In genomic region chr20:64069209-64069613, GRCh38 we compare ENCODE assay signal across 2 cellular contexts.
TF ChIP-seq lines count a peak whose summit lies in the region.

No MANE protein-coding gene starts in this region.

TF ChIP-seq in HepG2, 621 proteins besides CTCF, POLR2A, EP300 and RAD21 (continues in another document):
- TF ChIP-seq CERS6 (CRISPR knock-in tag; IDR thresholded peaks at IDR 0.05) (peak; percentile 67; the same call in 1 of the 2 replicates), THAP8 (CRISPR knock-in tag; IDR thresholded peaks at IDR 0.05; ENCODE audit: borderline replicate concordance) (no peak), GRHL1 (CRISPR knock-in tag; conservative IDR thresholded peaks at IDR 0.05) (no peak), ZNF101 (CRISPR knock-in tag; IDR thresholded peaks at IDR 0.05; ENCODE audit: borderline replicate concordance, low read depth) (no peak), MLLT10 (CRISPR knock-in tag; IDR thresholded peaks at IDR 0.05) (no peak), ZNF232 (CRISPR knock-in tag; IDR thresholded peaks at IDR 0.05; ENCODE audit: borderline replicate concordance) (no peak), REPIN1 (CRISPR knock-in tag; IDR thresholded peaks at IDR 0.05; ENCODE audit: borderline replicate concordance, low read depth) (no peak), CENPBD1 (CRISPR knock-in tag; IDR thresholded peaks at IDR 0.05; ENCODE audit: borderline replicate concordance, low read depth) (no peak), ZNF280D (CRISPR knock-in tag; IDR thresholded peaks at IDR 0.05) (no peak), HOXA3 (CRISPR knock-in tag; IDR thresholded peaks at IDR 0.05) (no peak), ETV6 (CRISPR knock-in tag; conservative IDR thresholded peaks at IDR 0.05) (no peak), TEAD2 (CRISPR knock-in tag; IDR thresholded peaks at IDR 0.05) (no peak), MXI1 (IDR thresholded peaks at IDR 0.05; ENCODE audit: borderline replicate concordance, low read depth, low read length) (no peak), GABPB1 (CRISPR knock-in tag; IDR thresholded peaks at IDR 0.05) (peak; percentile 30; the same call in 1 of the 2 replicates), ZSCAN29 (CRISPR knock-in tag; conservative IDR thresholded peaks at IDR 0.05) (no peak), MTF2 (CRISPR knock-in tag; IDR thresholded peaks at IDR 0.05; ENCODE audit: borderline replicate concordance) (no peak), NFIB (CRISPR knock-in tag; IDR thresholded peaks at IDR 0.05; ENCODE audit: borderline replicate concordance) (no peak), ZNF773 (CRISPR knock-in tag; IDR thresholded peaks at IDR 0.05; ENCODE audit: borderline replicate concordance) (no peak), NFKB2 (CRISPR knock-in tag; IDR thresholded peaks at IDR 0.05; ENCODE audit: borderline replicate concordance) (no peak), JUND (CRISPR knock-in tag; IDR thresholded peaks at IDR 0.05) (no peak), KAT7 (CRISPR knock-in tag; IDR thresholded peaks at IDR 0.05; ENCODE audit: borderline replicate concordance) (no peak), CBX5 (CRISPR knock-in tag; IDR thresholded peaks at IDR 0.05; ENCODE audit: borderline replicate concordance) (no peak), ZNF383 (CRISPR knock-in tag; IDR thresholded peaks at IDR 0.05; ENCODE audit: borderline replicate concordance) (no peak), ZNF678 (CRISPR knock-in tag; IDR thresholded peaks at IDR 0.05) (no peak), DNMT3B (CRISPR knock-in tag; conservative IDR thresholded peaks at IDR 0.05) (no peak), MTERF4 (CRISPR knock-in tag; IDR thresholded peaks at IDR 0.05) (no peak), KAT2B (IDR thresholded peaks at IDR 0.05; ENCODE audit: borderline replicate concordance, low read depth, low read length) (no peak)

TF ChIP-seq in HEK293, 187 proteins besides CTCF, POLR2A, EP300 and RAD21:
- TF ChIP-seq ZNF561 (tag by site-specific recombination; IDR thresholded peaks at IDR 0.05; ENCODE audit: borderline replicate concordance), result no peak
- TF ChIP-seq ZNF433 (tag by site-specific recombination; IDR thresholded peaks at IDR 0.05; ENCODE audit: low read depth), result no peak
- no peak for TF ChIP-seq ZNF521 (tag by site-specific recombination; IDR thresholded peaks at IDR 0.05)
- peak; percentile 93 for TF ChIP-seq SCRT2 (tag by site-specific recombination; IDR thresholded peaks at IDR 0.05)
- TF ChIP-seq ZNF280C (tag by site-specific recombination; IDR thresholded peaks at IDR 0.05), result no peak
- no peak for TF ChIP-seq ZNF223 (tag by site-specific recombination; IDR thresholded peaks at IDR 0.05)
- TF ChIP-seq SCRT1 (tag by site-specific recombination; IDR thresholded peaks at IDR 0.05; ENCODE audit: borderline replicate concordance), result peak; percentile 80
